Comparison of ENCODE assay signal across 20 cellular contexts in genomic region chr15:71451080-71451479, GRCh38.
DNase-seq lines count a peak whose midpoint lies in the region; ATAC-seq, FAIRE-seq and TF ChIP-seq lines count a peak whose summit lies in the region.
"Had no signal": no experiment of that assay in that cellular context is flagged by ENCODE, and none has a peak within 500 bp of the region (broad histone marks: within the 10 kb centered on the region; RNA-seq: fewer than 3 reads in every experiment).

No MANE protein-coding gene starts in this region.

- intact Hi-C loops in mucosa of descending colon (cut with DNase I, micrococcal nuclease) = loop anchor here in 1 of 2 donors (5.0 kb wide), 1 partner anchor 291 kb away; no protein-coding TSS in a partner anchor

- H3K4me3 ChIP-seq in HEK293 (ENCODE audit: low read depth, low read length) (no peak overlapping the region), esophagus (ENCODE audit: low read depth in 1 of 2, low read length in 2 of 2) (no peak overlapping the region), mucosa of descending colon (no peak overlapping the region)

- no peak for FAIRE-seq in GM19239 (lab: Jason Lieb, UNC)
- FAIRE-seq: A204.1, D721Med, GM12892, H1 had no signal

- H3K27me3 ChIP-seq in esophagus (ENCODE audit: control insufficient read depth in 1 of 2, insufficient read depth in 2 of 2, low read length in 2 of 2) = no peaks in the 10 kb centered on the region
- H3K27me3 ChIP-seq: BE2C had no signal

- ATAC-seq in mucosa of descending colon = peak; percentile 45
- no peak for ATAC-seq in GM21786 (IDR thresholded peaks at IDR 0.05; ENCODE audit: unreplicated experiment)
- ATAC-seq: CD8-positive, alpha-beta T cell had no signal

- H3K4me1 ChIP-seq in HEK293 (ENCODE audit: control insufficient read depth, insufficient read depth, low read length) (peaks cover 33% of the 10 kb centered on the region), esophagus (ENCODE audit: control insufficient read depth in 2 of 2, insufficient read depth in 2 of 2, low read length in 1 of 2) (peaks cover 0 to 15% of the 10 kb centered on the region in 2 donors), mucosa of descending colon (ENCODE audit: low read depth) (peaks cover 4% of the 10 kb centered on the region)
- H3K4me1 ChIP-seq: BE2C had no signal

- CTCF ChIA-PET in HEK293 (lab: Yijun Ruan, JAX) = interaction anchor here (0.7 to 4.8 kb wide), 10 partner anchors 10 to 705 kb away, joined by 3 to 19 read pairs (median 3); no protein-coding TSS in a partner anchor

- TF ChIP-seq CTCF in HEK293 (tag by site-specific recombination; IDR thresholded peaks at IDR 0.05) (no peak), mucosa of descending colon (IDR thresholded peaks at IDR 0.05) (no peak)

- peak; percentile 79 for DNase-seq in NCI-H82 (lab: John Stamatoyannopoulos, UW)
- DNase-seq in mucosa of descending colon = no peak
- no peak for DNase-seq in GM19239 (ENCODE audit: insufficient read length, low spot score)
- DNase-seq in HK-2 (ENCODE audit: unreplicated experiment) = no peak
- DNase-seq in H4 (ENCODE audit: low spot score) = no peak
- DNase-seq: BE2C; CD8-positive, alpha-beta T cell; COR-L47; DMS153; DMS79 treated with DMSO at 0.1 percent for 48 hours; EL; GDM1; HCEC 1CT had no signal

- H3K36me3 ChIP-seq in HEK293 (ENCODE audit: control insufficient read depth in 2 of 2, insufficient read depth in 1 of 2, low read length in 2 of 2) (no peaks in the 10 kb centered on the region), esophagus (ENCODE audit: control insufficient read depth in 2 of 2, insufficient read depth in 2 of 2, low read length in 1 of 2) (no peaks in the 10 kb centered on the region), mucosa of descending colon (ENCODE audit: low read depth) (no peaks in the 10 kb centered on the region)
- H3K36me3 ChIP-seq: BE2C had no signal

- H3K9me3 ChIP-seq in HEK293 (ENCODE audit: control insufficient read depth, insufficient read depth, low read depth, low read length) = no peaks in the 10 kb centered on the region
- H3K9me3 ChIP-seq in esophagus (ENCODE audit: control insufficient read depth in 2 of 2, insufficient read depth in 1 of 2, low read depth in 1 of 2, low read length in 1 of 2) = no peaks in the 10 kb centered on the region
- no peaks in the 10 kb centered on the region for H3K9me3 ChIP-seq in mucosa of descending colon
- H3K9me3 ChIP-seq: BE2C had no signal

- POLR2A ChIA-PET in HEK293 (lab: Yijun Ruan, JAX) = no interaction called here

- H3K27ac ChIP-seq in HEK293 (ENCODE audit: extremely low read depth, low read depth, low read length) (no peak overlapping the region), esophagus (ENCODE audit: low read depth in 2 of 2, low read length in 1 of 2) (peak overlapping the region; percentile 29 to 63)

- WGBS in esophagus, 2 donors = 62 to 65% methylated on average over 5 of the region's 5 CpGs

TF ChIP-seq in HEK293, 187 proteins besides CTCF, POLR2A, EP300 and RAD21:
- TF ChIP-seq, protein P1, sequence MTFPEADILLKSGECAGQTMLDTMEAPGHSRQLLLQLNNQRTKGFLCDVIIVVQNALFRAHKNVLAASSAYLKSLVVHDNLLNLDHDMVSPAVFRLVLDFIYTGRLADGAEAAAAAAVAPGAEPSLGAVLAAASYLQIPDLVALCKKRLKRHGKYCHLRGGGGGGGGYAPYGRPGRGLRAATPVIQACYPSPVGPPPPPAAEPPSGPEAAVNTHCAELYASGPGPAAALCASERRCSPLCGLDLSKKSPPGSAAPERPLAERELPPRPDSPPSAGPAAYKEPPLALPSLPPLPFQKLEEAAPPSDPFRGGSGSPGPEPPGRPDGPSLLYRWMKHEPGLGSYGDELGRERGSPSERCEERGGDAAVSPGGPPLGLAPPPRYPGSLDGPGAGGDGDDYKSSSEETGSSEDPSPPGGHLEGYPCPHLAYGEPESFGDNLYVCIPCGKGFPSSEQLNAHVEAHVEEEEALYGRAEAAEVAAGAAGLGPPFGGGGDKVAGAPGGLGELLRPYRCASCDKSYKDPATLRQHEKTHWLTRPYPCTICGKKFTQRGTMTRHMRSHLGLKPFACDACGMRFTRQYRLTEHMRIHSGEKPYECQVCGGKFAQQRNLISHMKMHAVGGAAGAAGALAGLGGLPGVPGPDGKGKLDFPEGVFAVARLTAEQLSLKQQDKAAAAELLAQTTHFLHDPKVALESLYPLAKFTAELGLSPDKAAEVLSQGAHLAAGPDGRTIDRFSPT (tag by site-specific recombination; IDR thresholded peaks at IDR 0.05) = no peak
- no peak for TF ChIP-seq ZNF610 (tag by site-specific recombination; IDR thresholded peaks at IDR 0.05; ENCODE audit: borderline replicate concordance)
- no peak for TF ChIP-seq ZNF112 (tag by site-specific recombination; IDR thresholded peaks at IDR 0.05)
- TF ChIP-seq ZNF121 (tag by site-specific recombination; IDR thresholded peaks at IDR 0.05) = peak; percentile 23; the same call in 1 of the 2 replicates
- TF ChIP-seq ZSCAN18 (tag by site-specific recombination; IDR thresholded peaks at IDR 0.05) = no peak
- TF ChIP-seq ZNF354C (tag by site-specific recombination; IDR thresholded peaks at IDR 0.05; ENCODE audit: borderline replicate concordance, low read depth) = no peak
